ENCODE assay signal across 1 cellular context in genomic region chr6:37244430-37245310, GRCh38.
A peak's percentile ranks its signal among the peaks of the same experiment; 100 is the strongest.
TF ChIP-seq lines count a peak whose summit lies in the region.

No MANE protein-coding gene starts in this region.

TF ChIP-seq in HepG2, 621 proteins besides CTCF, POLR2A, EP300 and RAD21 (continued from another document and continues in another):
- TF ChIP-seq ZGPAT (CRISPR knock-in tag; IDR thresholded peaks at IDR 0.05), result peak; percentile 65
- no peak for TF ChIP-seq MTERF4 (CRISPR knock-in tag; IDR thresholded peaks at IDR 0.05)
- TF ChIP-seq PPARG (CRISPR knock-in tag; conservative IDR thresholded peaks at IDR 0.05), result no peak
- TF ChIP-seq TRAFD1 (CRISPR knock-in tag; IDR thresholded peaks at IDR 0.05; ENCODE audit: borderline replicate concordance), result no peak
- no peak for TF ChIP-seq RARG (CRISPR knock-in tag; IDR thresholded peaks at IDR 0.05; ENCODE audit: low read depth)
- no peak for TF ChIP-seq ESRRA (CRISPR knock-in tag; IDR thresholded peaks at IDR 0.05; ENCODE audit: low read depth)
- TF ChIP-seq ZBTB26 (CRISPR knock-in tag; IDR thresholded peaks at IDR 0.05; ENCODE audit: borderline replicate concordance), result 0 out of 2 replicates have a peak, but pooled peaks have one; percentile 34
- TF ChIP-seq ZNF589 (CRISPR knock-in tag; conservative IDR thresholded peaks at IDR 0.05), result no peak
- TF ChIP-seq SOX5 (CRISPR knock-in tag; IDR thresholded peaks at IDR 0.05; ENCODE audit: borderline replicate concordance), result no peak
- peak; percentile 64; the same call in 1 of the 2 replicates for TF ChIP-seq FOXK1 (CRISPR knock-in tag; IDR thresholded peaks at IDR 0.05; ENCODE audit: borderline replicate concordance, low read depth)
- 0 out of 2 replicates have a peak, but pooled peaks have one; percentile 50 for TF ChIP-seq ZNF543 (CRISPR knock-in tag; IDR thresholded peaks at IDR 0.05)
- no peak for TF ChIP-seq ZNF615 (CRISPR knock-in tag; IDR thresholded peaks at IDR 0.05; ENCODE audit: borderline replicate concordance)
- peak; percentile 37; the same call in 1 of the 2 replicates for TF ChIP-seq RFX5 (IDR thresholded peaks at IDR 0.05; ENCODE audit: low read depth, low read length)
- peak; percentile 57; the same call in 1 of the 2 replicates for TF ChIP-seq ZHX1 (CRISPR knock-in tag; IDR thresholded peaks at IDR 0.05; ENCODE audit: low read depth)
- 0 out of 2 replicates have a peak, but pooled peaks have one; percentile 55 for TF ChIP-seq EEA1 (CRISPR knock-in tag; IDR thresholded peaks at IDR 0.05; ENCODE audit: borderline replicate concordance)
- 0 out of 2 replicates have a peak, but pooled peaks have one; percentile 25 for TF ChIP-seq HIVEP1 (CRISPR knock-in tag; IDR thresholded peaks at IDR 0.05)
- peak; percentile 46; the same call in 1 of the 2 replicates for TF ChIP-seq MNT (IDR thresholded peaks at IDR 0.05)
- peak; percentile 19; the same call in 1 of the 2 replicates for TF ChIP-seq ARID3A (IDR thresholded peaks at IDR 0.05; ENCODE audit: low read depth, low read length)
- TF ChIP-seq BRD4 (CRISPR knock-in tag; IDR thresholded peaks at IDR 0.05), result peak; percentile 86; the same call in 1 of the 2 replicates
- TF ChIP-seq SSRP1 (CRISPR knock-in tag; IDR thresholded peaks at IDR 0.05), result no peak
- no peak for TF ChIP-seq XRCC5 (optimal IDR thresholded peaks at IDR 0.05; ENCODE audit: low read length)
- TF ChIP-seq LRRFIP1 (CRISPR knock-in tag; conservative IDR thresholded peaks at IDR 0.05), result no peak
- TF ChIP-seq ZBTB4 (CRISPR knock-in tag; IDR thresholded peaks at IDR 0.05; ENCODE audit: borderline replicate concordance), result peak; percentile 91; the same call in 1 of the 2 replicates
- TF ChIP-seq ZBTB38 (CRISPR knock-in tag; IDR thresholded peaks at IDR 0.05), result no peak
- no peak for TF ChIP-seq ADNP (CRISPR knock-in tag; IDR thresholded peaks at IDR 0.05)
- no peak for TF ChIP-seq ZNF234 (CRISPR knock-in tag; conservative IDR thresholded peaks at IDR 0.05)
- no peak for TF ChIP-seq ZNF564 (CRISPR knock-in tag; IDR thresholded peaks at IDR 0.05)
- TF ChIP-seq MXD3 (CRISPR knock-in tag; IDR thresholded peaks at IDR 0.05), result no peak
- TF ChIP-seq FOXA3 (CRISPR knock-in tag; IDR thresholded peaks at IDR 0.05), result no peak; the same call in 1 of the 2 replicates
- no peak for TF ChIP-seq ZNF768 (CRISPR knock-in tag; IDR thresholded peaks at IDR 0.05)
- TF ChIP-seq NCOA1 (CRISPR knock-in tag; IDR thresholded peaks at IDR 0.05), result peak; percentile 92; the same call in 1 of the 2 replicates
- TF ChIP-seq HDAC2 (CRISPR knock-in tag; IDR thresholded peaks at IDR 0.05), result 0 out of 2 replicates have a peak, but pooled peaks have one; percentile 68
- TF ChIP-seq NFATC3 (CRISPR knock-in tag; IDR thresholded peaks at IDR 0.05), result no peak
- TF ChIP-seq EHMT2 (IDR thresholded peaks at IDR 0.05; ENCODE audit: borderline replicate concordance, low read depth, low read length), result peak; percentile 90; the same call in 1 of the 2 replicates
- no peak for TF ChIP-seq NFE2L1 (CRISPR knock-in tag; IDR thresholded peaks at IDR 0.05; ENCODE audit: borderline replicate concordance)
- no peak for TF ChIP-seq ATF7 (IDR thresholded peaks at IDR 0.05)
- TF ChIP-seq ATF7 (CRISPR knock-in tag; IDR thresholded peaks at IDR 0.05), result 0 out of 2 replicates have a peak, but pooled peaks have one; percentile 78
- no peak for TF ChIP-seq ZNF619 (CRISPR knock-in tag; IDR thresholded peaks at IDR 0.05)
- TF ChIP-seq RBM39 (IDR thresholded peaks at IDR 0.05; ENCODE audit: low read depth, low read length, poor library complexity, severe bottlenecking), result no peak
- no peak for TF ChIP-seq ZBTB42 (CRISPR knock-in tag; IDR thresholded peaks at IDR 0.05)
- 0 out of 2 replicates have a peak, but pooled peaks have one; percentile 30 for TF ChIP-seq PHF21A (CRISPR knock-in tag; IDR thresholded peaks at IDR 0.05)
- 0 out of 2 replicates have a peak, but pooled peaks have one; percentile 40 for TF ChIP-seq ZNF253 (CRISPR knock-in tag; IDR thresholded peaks at IDR 0.05; ENCODE audit: borderline replicate concordance)
- TF ChIP-seq HNF4G (IDR thresholded peaks at IDR 0.05; ENCODE audit: borderline replicate concordance, low read depth, low read length), result no peak
- TF ChIP-seq HNF4G (CRISPR knock-in tag; IDR thresholded peaks at IDR 0.05; ENCODE audit: borderline replicate concordance, low read depth), result no peak
- no peak for TF ChIP-seq ZNF547 (CRISPR knock-in tag; IDR thresholded peaks at IDR 0.05)
- peak; percentile 79; the same call in 1 of the 2 replicates for TF ChIP-seq ZBTB21 (CRISPR knock-in tag; IDR thresholded peaks at IDR 0.05)
- TF ChIP-seq GATAD1 (CRISPR knock-in tag; IDR thresholded peaks at IDR 0.05), result peak; percentile 21; the same call in 1 of the 2 replicates
- TF ChIP-seq DPF2 (CRISPR knock-in tag; IDR thresholded peaks at IDR 0.05; ENCODE audit: borderline replicate concordance, low read depth), result no peak
